17 cellular contexts compared by ENCODE assay signal in the genomic region with DNA sequence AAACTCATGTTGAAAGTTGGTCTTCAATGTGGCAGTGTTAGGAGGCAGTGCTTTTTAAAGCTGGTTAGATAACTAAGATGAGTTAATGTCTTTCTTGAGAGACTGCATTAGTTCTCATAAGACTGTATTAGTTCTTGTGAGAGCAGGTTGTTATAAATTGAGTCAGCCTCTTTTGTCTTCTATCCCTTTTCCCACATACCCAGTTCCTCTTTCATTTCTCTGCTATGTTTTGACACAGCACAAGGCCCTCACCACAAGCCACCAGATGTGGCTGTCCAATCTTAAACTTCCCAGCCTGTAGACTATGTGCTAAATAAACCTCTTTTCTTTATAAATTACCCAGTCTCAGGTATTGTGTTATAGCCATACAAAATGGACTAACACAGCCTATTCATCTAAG.
DNase-seq lines count a peak whose midpoint lies in the region; ATAC-seq and TF ChIP-seq lines count a peak whose summit lies in the region.
"Had no signal": no experiment of that assay in that cellular context is flagged by ENCODE, and none has a peak within 500 bp of the region (broad histone marks: within the 10 kb centered on the region; RNA-seq: fewer than 3 reads in every experiment).

No MANE protein-coding gene starts in this region.

- intact Hi-C loops in PC-3 (cut with micrococcal nuclease) (no loop called here), upper lobe of right lung (cut with DNase I) (no loop called here)

- POLR2A ChIA-PET in PC-3 (lab: Charles Lee; ENCODE audit: unreplicated experiment): no interaction called here

- H3K9ac ChIP-seq in PC-3 (ENCODE audit: low read length): no peak overlapping the region

- CTCF ChIA-PET in PC-3 (lab: Charles Lee): no interaction called here

- H3K4me1 ChIP-seq in PC-3 (ENCODE audit: insufficient read depth, low read length): no peaks in the 10 kb centered on the region
- no peaks in the 10 kb centered on the region for H3K4me1 ChIP-seq in upper lobe of right lung
- H3K4me1 ChIP-seq: thyroid gland had no signal

- no peak overlapping the region for H3K4me3 ChIP-seq in PC-3 (ENCODE audit: low read length)
- no peak overlapping the region for H3K4me3 ChIP-seq in upper lobe of right lung
- H3K4me3 ChIP-seq: dorsolateral prefrontal cortex, K562, thyroid gland had no signal

- H3F3A ChIP-seq in PC-3 (ENCODE audit: low read length, unreplicated experiment): no peaks in the 10 kb centered on the region

- TF ChIP-seq CTCF in PC-3 (conservative IDR thresholded peaks at IDR 0.05; ENCODE audit: low read depth, low read length) (no peak), upper lobe of right lung (IDR thresholded peaks at IDR 0.05) (no peak)

- no TSS peak for BruUV-seq in PC-3 (replicated peaks; lab: Mats Ljungman, UMichigan)

- ATAC-seq in GM18909 (IDR thresholded peaks at IDR 0.05; ENCODE audit: poor library complexity, unreplicated experiment) (peak; percentile 95), GM21786 (IDR thresholded peaks at IDR 0.05; ENCODE audit: unreplicated experiment) (peak; percentile 53), HG03378 (IDR thresholded peaks at IDR 0.05; ENCODE audit: unreplicated experiment) (peak; percentile 81), PC-3 (no peak), upper lobe of right lung (no peak)
- ATAC-seq: K562 had no signal

- H3K27ac ChIP-seq in PC-3 (ENCODE audit: low read length): no peak overlapping the region
- H3K27ac ChIP-seq in upper lobe of right lung: no peak overlapping the region
- H3K27ac ChIP-seq: C4-2B, dorsolateral prefrontal cortex, thyroid gland had no signal

- no peak overlapping the region for H2AFZ ChIP-seq in PC-3 (ENCODE audit: low read length)

- H3K27me3 ChIP-seq in PC-3 (ENCODE audit: low read length) (0 out of 2 replicates have a peak, but pooled peaks cover 3% of the 10 kb centered on the region), upper lobe of right lung (no peaks in the 10 kb centered on the region)
- H3K27me3 ChIP-seq: dorsolateral prefrontal cortex, thyroid gland had no signal

- H4K20me1 ChIP-seq in PC-3 (ENCODE audit: low read length): no peaks in the 10 kb centered on the region

- H3K9me3 ChIP-seq in PC-3 (ENCODE audit: low read length) (no peaks in the 10 kb centered on the region), upper lobe of right lung (no peaks in the 10 kb centered on the region)
- H3K9me3 ChIP-seq: thyroid gland had no signal

- no peak overlapping the region for H3K4me2 ChIP-seq in PC-3 (ENCODE audit: low read length)

- H3K9me2 ChIP-seq in PC-3 (replicated peaks; ENCODE audit: low read length): no peaks in the 10 kb centered on the region

- no peaks in the 10 kb centered on the region for H3K36me3 ChIP-seq in PC-3 (ENCODE audit: low read depth, low read length)
- no peaks in the 10 kb centered on the region for H3K36me3 ChIP-seq in upper lobe of right lung
- H3K36me3 ChIP-seq: thyroid gland had no signal

- DNase-seq in SKM-1 (lab: John Stamatoyannopoulos, UW; ENCODE audit: unreplicated experiment) (peak; percentile 4), PC-3 (no peak), activated T-cell treated with anti-CD3 and anti-CD28 coated beads for 4 hours (no peak), upper lobe of right lung (no peak)
- no peak for DNase-seq in activated naive CD4-positive, alpha-beta T cell treated with Interleukin-2 at 50 U/mL for 16 hours
- DNase-seq: activated CD4-positive, alpha-beta T cell treated with anti-CD3 and anti-CD28 coated beads, Interleukin-2, amount 50 U/mL, for 4 hours; activated effector memory CD4-positive, alpha-beta T cell treated with Interleukin-2 at 50 U/mL for 16 hours; dorsolateral prefrontal cortex; mammary epithelial cell; NCI-H2029 treated with DMSO at 0.1 percent for 48 hours; stimulated activated CD4-positive, alpha-beta T cell treated with anti-CD3 and anti-CD28 coated beads, Interleukin-12 subunit alpha, Interleukin-12 subunit beta, amount 100 ng/mL, for 4 hours; thyroid gland had no signal

- no peaks in the 10 kb centered on the region for H3K79me2 ChIP-seq in PC-3 (ENCODE audit: low read length)

Comparison
In these comparisons a context has a peak if more than half of its experiments do, and no peak if none do; other contexts are left out.
1. ATAC-seq: peak in GM18909 (single experiment), GM21786 (single experiment) and HG03378 (single experiment); none in PC-3 (single experiment) and upper lobe of right lung (single experiment).